ENCODE assay signal across 17 cellular contexts in the genomic region with DNA sequence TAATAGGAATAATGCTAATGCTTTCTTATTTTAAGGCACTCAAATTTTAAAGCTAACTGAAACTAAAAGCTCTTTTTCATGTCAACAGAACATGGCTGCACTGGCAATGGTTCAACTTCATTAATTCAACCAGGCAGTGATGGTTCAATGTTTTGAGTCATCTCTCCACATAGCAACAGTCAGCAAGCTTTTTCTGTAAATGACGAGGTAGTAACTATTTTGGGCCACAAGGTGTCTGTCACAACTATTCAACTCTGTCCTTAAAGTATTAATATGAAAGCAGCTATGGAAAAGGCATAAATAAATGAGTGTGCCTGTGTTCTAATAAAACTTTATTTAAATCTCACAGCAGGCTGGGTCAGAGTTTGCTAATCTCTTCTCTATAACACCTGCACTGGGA.
A peak's percentile ranks its signal among the peaks of the same experiment; 100 is the strongest.
DNase-seq lines count a peak whose midpoint lies in the region; ATAC-seq and TF ChIP-seq lines count a peak whose summit lies in the region.
"Had no signal": no experiment of that assay in that cellular context is flagged by ENCODE, and none has a peak within 500 bp of the region (broad histone marks: within the 10 kb centered on the region; RNA-seq: fewer than 3 reads in every experiment).

No MANE protein-coding gene starts in this region.

- no peak overlapping the region for H3K27ac ChIP-seq in GM23338 (ENCODE audit: low read depth)
- H3K27ac ChIP-seq in upper lobe of left lung = no peak overlapping the region
- H3K27ac ChIP-seq: BLaER1 treated with 17β-estradiol and CSF1 and Interleukin-3, amounts not matched to agents 10 nM and 100 nM; epithelial cell of prostate; SJCRH30 had no signal

- no peak for TF ChIP-seq POLR2A in upper lobe of left lung (IDR thresholded peaks at IDR 0.05)

- H3K4me1 ChIP-seq in GM23338 (ENCODE audit: insufficient read depth) (no peaks in the 10 kb centered on the region), upper lobe of left lung (no peaks in the 10 kb centered on the region)
- H3K4me1 ChIP-seq: SJCRH30 had no signal

- DNase-seq in A172 (ENCODE audit: low spot score) (peak; percentile 42), GM23338 (ENCODE audit: low spot score) (peak; percentile 45), SK-MEL-5 (ENCODE audit: low read depth, low spot score) (peak; percentile 2), fibroblast of peridontal ligament (ENCODE audit: extremely low read depth) (peak; percentile 20), upper lobe of left lung (no peak)
- DNase-seq: activated CD4-positive, CD25-positive, alpha-beta regulatory T cell treated with anti-CD3 and anti-CD28 coated beads, Interleukin-2, amount 50 U/mL, for 72 hours; activated T-cell treated with anti-CD3 and anti-CD28 coated beads, Interleukin-2, amount 50 U/mL, for 1 hour; amygdala; posterior cingulate gyrus; stimulated activated CD4-positive, alpha-beta T cell treated with anti-CD3 and anti-CD28 coated beads, Interleukin-2, amount 100 ng/mL, for 48 hours; stimulated activated naive CD4-positive, alpha-beta T cell treated with Interleukin-2 at 50 U/mL for 16 hours had no signal

- H3K79me2 ChIP-seq in GM23338 (replicated peaks; ENCODE audit: insufficient read depth) = no peaks in the 10 kb centered on the region

- H4K20me1 ChIP-seq in GM23338 (replicated peaks; ENCODE audit: insufficient read depth) = no peaks in the 10 kb centered on the region
- H4K20me1 ChIP-seq: BLaER1 treated with 17β-estradiol and CSF1 and Interleukin-3, amounts not matched to agents 10 nM and 100 nM had no signal

- H2AFZ ChIP-seq in GM23338 = no peak overlapping the region

- peak; percentile 29; the same call in 1 of the 3 replicates for ATAC-seq in GM23338
- ATAC-seq in GM18909 (IDR thresholded peaks at IDR 0.05; ENCODE audit: poor library complexity, unreplicated experiment) = no peak
- ATAC-seq in HG03108 (IDR thresholded peaks at IDR 0.05; ENCODE audit: unreplicated experiment) = no peak
- no peak for ATAC-seq in GM21447 (IDR thresholded peaks at IDR 0.05; ENCODE audit: unreplicated experiment)
- ATAC-seq in upper lobe of left lung (ENCODE audit: low FRiP score in 2 of 2) = no peak

- no peak overlapping the region for H3K4me2 ChIP-seq in GM23338

- TF ChIP-seq EP300 in upper lobe of left lung (IDR thresholded peaks at IDR 0.05) = no peak

- TF ChIP-seq CTCF in GM23338 (conservative IDR thresholded peaks at IDR 0.05; ENCODE audit: low read depth in 2 of 2) (peak; percentile 47 to 53), upper lobe of left lung (IDR thresholded peaks at IDR 0.05) (no peak)

- H3K36me3 Mint-ChIP-seq in GM23338 (ENCODE audit: low read depth) = no peaks in the 10 kb centered on the region

- no peaks in the 10 kb centered on the region for H3K36me3 ChIP-seq in GM23338 (ENCODE audit: insufficient read depth)
- H3K36me3 ChIP-seq in upper lobe of left lung = no peaks in the 10 kb centered on the region
- H3K36me3 ChIP-seq: BLaER1 treated with 17β-estradiol and CSF1 and Interleukin-3, amounts not matched to agents 10 nM and 100 nM; SJCRH30 had no signal

- H3K9me2 ChIP-seq in GM23338 (ENCODE audit: insufficient read depth) = no peaks in the 10 kb centered on the region

- no peaks in the 10 kb centered on the region for H3K9me3 ChIP-seq in upper lobe of left lung
- H3K9me3 ChIP-seq: BLaER1 treated with 17β-estradiol and CSF1 and Interleukin-3, amounts not matched to agents 10 nM and 100 nM; SJCRH30 had no signal

- H3K27me3 Mint-ChIP-seq in GM23338 (ENCODE audit: insufficient read depth, low read depth, poor library complexity) = no peaks in the 10 kb centered on the region

- 27 to 70% methylated on average over 1 of the region's 1 CpG for WGBS in upper lobe of left lung, 2 donors

- H3F3A ChIP-seq in GM23338 (replicated peaks; ENCODE audit: low read depth) = no peaks in the 10 kb centered on the region

- peaks cover 5% of the 10 kb centered on the region; the same call in 1 of the 3 replicates for H3K4me1 Mint-ChIP-seq in GM23338

- no peaks in the 10 kb centered on the region for H3K9me3 Mint-ChIP-seq in GM23338

- in situ Hi-C loops in SK-MEL-5 (cut with HindIII; ENCODE audit: low pct_unique_long_range_greater_than_20kb, low sequenced_read_pairs) = no loop called here

- H3K27ac Mint-ChIP-seq in GM23338 = no peak overlapping the region

- no peaks in the 10 kb centered on the region for H3K27me3 ChIP-seq in GM23338 (ENCODE audit: insufficient read depth)
- no peaks in the 10 kb centered on the region for H3K27me3 ChIP-seq in upper lobe of left lung
- H3K27me3 ChIP-seq: BLaER1 treated with 17β-estradiol and CSF1 and Interleukin-3, amounts not matched to agents 10 nM and 100 nM; SJCRH30 had no signal

- H3K4me3 ChIP-seq in GM23338 (no peak overlapping the region), upper lobe of left lung (no peak overlapping the region)
- H3K4me3 ChIP-seq: BLaER1 treated with 17β-estradiol and CSF1 and Interleukin-3, amounts not matched to agents 10 nM and 100 nM; SJCRH30 had no signal

- H3K4me3 Mint-ChIP-seq in GM23338 = no peak overlapping the region

TF ChIP-seq in GM23338, 12 proteins besides CTCF, POLR2A, EP300 and RAD21:
- no peak for TF ChIP-seq NANOG (IDR thresholded peaks at IDR 0.05; ENCODE audit: borderline replicate concordance)

Comparison
In these comparisons a context has a peak if more than half of its experiments do, and no peak if none do; other contexts are left out.
1. DNase-seq: peak in A172 (single experiment), GM23338 (single experiment), SK-MEL-5 (single experiment) and fibroblast of peridontal ligament (single experiment); none in upper lobe of left lung (0 of 2).
2. CTCF ChIP-seq: peak in GM23338 (2 of 2); none in upper lobe of left lung (0 of 6).